ENCODE assay signal across 8 cellular contexts in the genomic region with DNA sequence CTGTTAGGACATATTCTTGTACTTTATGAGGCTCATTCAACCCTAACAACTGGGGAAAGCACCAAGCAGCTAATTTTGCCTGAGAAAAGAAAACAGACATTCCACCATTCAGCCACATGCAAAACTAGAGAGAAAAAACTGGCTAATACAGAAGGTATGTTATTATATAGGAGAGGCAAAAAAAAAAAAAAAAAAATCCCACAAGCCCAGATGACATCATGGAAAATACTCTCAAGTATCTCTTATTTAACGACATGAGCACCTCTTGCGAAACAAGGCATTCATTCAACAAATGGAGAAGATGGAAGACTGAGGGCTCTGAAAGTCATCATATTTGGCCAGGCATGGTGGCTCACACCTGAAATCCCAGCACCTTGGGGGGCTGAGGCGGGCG.
DNase-seq lines count a peak whose midpoint lies in the region; ATAC-seq and TF ChIP-seq lines count a peak whose summit lies in the region.

No MANE protein-coding gene starts in this region.

- BruUV-seq in Caco-2 (replicated peaks; lab: Mats Ljungman, UMichigan) (no TSS peak), OCI-LY7 (replicated peaks; lab: Mats Ljungman, UMichigan) (no TSS peak)

- TF ChIP-seq POLR2A in spleen (IDR thresholded peaks at IDR 0.05) = no peak

- H3K4me2 ChIP-seq in OCI-LY7 (ENCODE audit: low read length) = no peak overlapping the region

- H2AFZ ChIP-seq in OCI-LY7 (ENCODE audit: low read length) = no peak overlapping the region

- H3K9me3 Mint-ChIP-seq in Caco-2 (ENCODE audit: unreplicated experiment) = no peaks in the 10 kb centered on the region

- WGBS in spleen, 5 donors = 74 to 86% (median 77%) methylated on average over 4 of the region's 4 CpGs

- peaks cover 21% of the 10 kb centered on the region for H3K4me1 Mint-ChIP-seq in Caco-2 (ENCODE audit: low read depth, unreplicated experiment)

- H3K4me1 ChIP-seq in Caco-2 (peaks cover 59% of the 10 kb centered on the region), OCI-LY7 (ENCODE audit: insufficient read depth, low read length, poor library complexity, severe bottlenecking) (no peaks in the 10 kb centered on the region), spleen (peaks cover 0 to 7% (median 0%) of the 10 kb centered on the region in 6 donors)

- POLR2A ChIA-PET in Caco-2 (lab: Charles Lee) (no interaction called here), HEK293T (lab: Yijun Ruan, JAX) (interaction anchor here (0.8 to 1.1 kb wide), 2 partner anchors 58 to 139 kb away, joined by 3 to 4 read pairs; no protein-coding TSS in a partner anchor), OCI-LY7 (lab: Charles Lee) (no interaction called here)

- H3K9me3 ChIP-seq in Caco-2 (no peaks in the 10 kb centered on the region; the same call in 1 of the 2 replicates), OCI-LY7 (ENCODE audit: low read length) (no peaks in the 10 kb centered on the region), spleen (no peaks in the 10 kb centered on the region)

- H3K27me3 ChIP-seq in Caco-2 (replicated peaks; ENCODE audit: control insufficient read depth, insufficient read depth, low read length) (no peaks in the 10 kb centered on the region), spleen (replicated peaks in 1 of 7) (no peaks in the 10 kb centered on the region)

- H3K27ac ChIP-seq in OCI-LY7 (ENCODE audit: low read depth, low read length, poor library complexity, severe bottlenecking) (no peak overlapping the region), spleen (peak overlapping the region in 3 of 8 donors; percentile 35 to 36 (median 36))

- ATAC-seq in HG03460 (IDR thresholded peaks at IDR 0.05; ENCODE audit: unreplicated experiment) = no peak

- H3K36me3 ChIP-seq in Caco-2 (ENCODE audit: control insufficient read depth, insufficient read depth, low read length) = no peaks in the 10 kb centered on the region
- no peaks in the 10 kb centered on the region for H3K36me3 ChIP-seq in OCI-LY7 (ENCODE audit: insufficient read depth, low read length)
- no peaks in the 10 kb centered on the region for H3K36me3 ChIP-seq in spleen

- TF ChIP-seq CTCF in Caco-2 (IDR thresholded peaks at IDR 0.05; ENCODE audit: insufficient read depth in 1 of 2, low read depth in 1 of 2, low read length in 1 of 2, severe bottlenecking in 1 of 2, unreplicated experiment in 1 of 2) (no peak), OCI-LY7 (conservative IDR thresholded peaks at IDR 0.05; ENCODE audit: low read length) (no peak), spleen (IDR thresholded peaks at IDR 0.05 in 8 of 11, conservative IDR thresholded peaks at IDR 0.05 in 3 of 11) (no peak)

- H4K20me1 ChIP-seq in OCI-LY7 (ENCODE audit: insufficient read depth, low read length) = no peaks in the 10 kb centered on the region

- peak overlapping the region; percentile 16 for H3K4me3 Mint-ChIP-seq in Caco-2 (ENCODE audit: unreplicated experiment)

- H3K79me2 ChIP-seq in OCI-LY7 (ENCODE audit: insufficient read depth, low read depth, low read length) = no peaks in the 10 kb centered on the region

- H3K27me3 Mint-ChIP-seq in Caco-2 (ENCODE audit: insufficient read depth, unreplicated experiment) = no peaks in the 10 kb centered on the region

- intact Hi-C loops in Caco-2 (cut with micrococcal nuclease; ENCODE audit: unreplicated experiment) (loop anchor here (5.0 kb wide), 1 partner anchor 84 kb away; no protein-coding TSS in a partner anchor), posterior cingulate gyrus (cut with DNase I) (no loop called here), OCI-LY7 (cut with micrococcal nuclease; ENCODE audit: unreplicated experiment) (no loop called here), spleen (cut with DNase I; ENCODE audit: low total_unique reads) (no loop called here)

- CTCF ChIA-PET in Caco-2 (lab: Charles Lee) (no interaction called here), HEK293T (lab: Yijun Ruan, JAX) (no interaction called here), OCI-LY7 (lab: Charles Lee; ENCODE audit: unreplicated experiment) (no interaction called here)

- peak in 1 of 2 experiments; percentile 22 for DNase-seq in Caco-2
- DNase-seq in HEK293T (ENCODE audit: extremely low spot score) = no peak
- DNase-seq in RPMI7951 (ENCODE audit: low read depth) = peak; percentile 70
- peak; percentile 64 for DNase-seq in hepatic stellate cell (ENCODE audit: low spot score)
- no peak for DNase-seq in posterior cingulate gyrus
- DNase-seq in OCI-LY7 (ENCODE audit: low spot score) = no peak
- DNase-seq in spleen = no peak

- H3K9me2 ChIP-seq in OCI-LY7 (ENCODE audit: insufficient read depth, low read length) = no peaks in the 10 kb centered on the region

- H3K27ac Mint-ChIP-seq in Caco-2 (ENCODE audit: unreplicated experiment) = peak overlapping the region; percentile 69

- peaks cover 11% of the 10 kb centered on the region for H3K36me3 Mint-ChIP-seq in Caco-2 (ENCODE audit: insufficient read depth, unreplicated experiment)

- H3K4me3 ChIP-seq in Caco-2 (ENCODE audit: low read depth, low read length) (no peak overlapping the region), OCI-LY7 (ENCODE audit: low read depth, low read length, poor library complexity, severe bottlenecking) (no peak overlapping the region), spleen (no peak overlapping the region)

TF ChIP-seq in HEK293T, 16 proteins besides CTCF, POLR2A, EP300 and RAD21:
- TF ChIP-seq HDGF (IDR thresholded peaks at IDR 0.05; ENCODE audit: borderline replicate concordance) (no peak), ELF4 (IDR thresholded peaks at IDR 0.05) (no peak), LEF1 (IDR thresholded peaks at IDR 0.05; ENCODE audit: borderline replicate concordance) (no peak), ZNF384 (IDR thresholded peaks at IDR 0.05) (peak; percentile 97), SUZ12 (IDR thresholded peaks at IDR 0.05) (no peak), FOXK2 (IDR thresholded peaks at IDR 0.05) (no peak), CTBP1 (IDR thresholded peaks at IDR 0.05; ENCODE audit: borderline replicate concordance) (peak; percentile 46; the same call in 1 of the 2 replicates)

Comparison
In these comparisons a context has a peak if more than half of its experiments do, and no peak if none do; other contexts are left out.
1. DNase-seq: peak in RPMI7951 (single experiment) and hepatic stellate cell (single experiment); none in HEK293T (single experiment), posterior cingulate gyrus (0 of 10), OCI-LY7 (single experiment) and spleen (single experiment).